Comparison of ENCODE assay signal across 8 cellular contexts in genomic region chrX:53716328-53717088, GRCh38.
DNase-seq lines count a peak whose midpoint lies in the region; FAIRE-seq lines count a peak whose summit lies in the region.

No MANE protein-coding gene starts in this region.

- DNase-seq in GM18507 (ENCODE audit: extremely low spot score, insufficient read length, low read depth) (no peak), Kasumi-1 (lab: John Stamatoyannopoulos, UW) (peak; percentile 58 to 64), SIG-M5 (lab: John Stamatoyannopoulos, UW) (no peak), HUDEP-2 (lab: John Stamatoyannopoulos, UW; ENCODE audit: unreplicated experiment in 76 of 76) (no peak), SIG-M5 treated with dmso at 0.1 percent for 504 hours (lab: John Stamatoyannopoulos, UW; ENCODE audit: unreplicated experiment) (no peak), C1 segment of cervical spinal cord (lab: John Stamatoyannopoulos, UW) (no peak)
- peak; percentile 25 for DNase-seq in activated T-cell treated with anti-CD3 and anti-CD28 coated beads, Interleukin-2, amount 50 U/mL, for 1 hour
- DNase-seq in stimulated activated CD4-positive, alpha-beta T cell treated with anti-CD3 and anti-CD28 coated beads, Interleukin-12 subunit alpha, Interleukin-12 subunit beta, amount 100 ng/mL, for 4 hours, result peak; percentile 21

- FAIRE-seq in GM18507 (lab: Jason Lieb, UNC), result peak; percentile 93

Comparison
In these comparisons a context has a peak if more than half of its experiments do, and no peak if none do; other contexts are left out.
1. DNase-seq: peak in Kasumi-1 (2 of 2), activated T-cell treated with anti-CD3 and anti-CD28 coated beads, Interleukin-2, amount 50 U/mL, for 1 hour (single experiment) and stimulated activated CD4-positive, alpha-beta T cell treated with anti-CD3 and anti-CD28 coated beads, Interleukin-12 subunit alpha, Interleukin-12 subunit beta, amount 100 ng/mL, for 4 hours (single experiment); none in GM18507 (single experiment), SIG-M5 (single experiment), HUDEP-2 (0 of 76), SIG-M5 treated with dmso at 0.1 percent for 504 hours (single experiment) and C1 segment of cervical spinal cord (0 of 14).